ENCODE assay signal across 10 cellular contexts in genomic region chr12:51907864-51908425, GRCh38. TPM values are rescaled to one million over a fixed set of nuclear protein-coding genes. Genes with fewer than 3 reads are reported as not detected.
DNase-seq lines count a peak whose midpoint lies in the region; ATAC-seq and TF ChIP-seq lines count a peak whose summit lies in the region.
"Had no signal": no experiment of that assay in that cellular context is flagged by ENCODE, and none has a peak within 500 bp of the region (broad histone marks: within the 10 kb centered on the region; RNA-seq: fewer than 3 reads in every experiment).

No MANE protein-coding gene starts in this region.

- H3K27ac Mint-ChIP-seq in T-helper 17 cell = no peak overlapping the region
- H3K27ac Mint-ChIP-seq in activated CD4-positive, alpha-beta T cell treated with anti-CD3 and anti-CD28 coated beads for 36 hours = no peak overlapping the region
- H3K27ac Mint-ChIP-seq: mesothelial cell of epicardium had no signal

- H3K4me3 Mint-ChIP-seq in T-helper 17 cell = peak overlapping the region; percentile 21
- H3K4me3 Mint-ChIP-seq in activated CD4-positive, alpha-beta T cell treated with anti-CD3 and anti-CD28 coated beads for 36 hours = no peak overlapping the region
- H3K4me3 Mint-ChIP-seq: mesothelial cell of epicardium had no signal

- H3K27ac ChIP-seq in mesodermal cell (ENCODE audit: low read depth, low read length, severe bottlenecking) (no peak overlapping the region), temporal lobe (ENCODE audit: low read depth, low read length) (peak overlapping the region; percentile 64)

- H3K27me3 Mint-ChIP-seq in T-helper 17 cell = peaks cover 44% of the 10 kb centered on the region
- H3K27me3 Mint-ChIP-seq in activated CD4-positive, alpha-beta T cell treated with anti-CD3 and anti-CD28 coated beads for 36 hours = peaks cover 20% of the 10 kb centered on the region

- H3K36me3 Mint-ChIP-seq in T-helper 17 cell (ENCODE audit: low read depth) = peaks cover 4% of the 10 kb centered on the region
- H3K36me3 Mint-ChIP-seq in activated CD4-positive, alpha-beta T cell treated with anti-CD3 and anti-CD28 coated beads for 36 hours (ENCODE audit: low read depth) = no peaks in the 10 kb centered on the region
- H3K36me3 Mint-ChIP-seq: mesothelial cell of epicardium had no signal

- H3K4me3 ChIP-seq in epithelial cell of proximal tubule (ENCODE audit: low read depth, low read length) (peak overlapping the region; percentile 48), mesodermal cell (ENCODE audit: extremely low read depth, insufficient read depth, low read length, poor library complexity, severe bottlenecking) (peak overlapping the region; percentile 42)

- H3K9me3 ChIP-seq in T-helper 17 cell (ENCODE audit: control insufficient read depth, low read length, poor library complexity, severe bottlenecking) = no peaks in the 10 kb centered on the region
- H3K9me3 ChIP-seq in mesodermal cell (ENCODE audit: control insufficient read depth, low read length) = no peaks in the 10 kb centered on the region

- POLR2A ChIA-PET in activated CD4-positive, alpha-beta T cell treated with anti-CD3 and anti-CD28 coated beads for 36 hours (lab: Charles Lee) = no interaction called here

- H3K36me3 ChIP-seq in mesodermal cell (ENCODE audit: control insufficient read depth, insufficient read depth, low read length) = no peaks in the 10 kb centered on the region

- ATAC-seq in T-helper 17 cell = no peak
- ATAC-seq in GM18511 (IDR thresholded peaks at IDR 0.05; ENCODE audit: unreplicated experiment) = no peak
- no peak for ATAC-seq in activated CD4-positive, alpha-beta T cell treated with anti-CD3 and anti-CD28 coated beads for 36 hours

- H3K4me1 ChIP-seq in mesodermal cell (ENCODE audit: control insufficient read depth, insufficient read depth, low read length, poor library complexity, severe bottlenecking) = peaks cover 55% of the 10 kb centered on the region

- no peak for TF ChIP-seq CTCF in epithelial cell of proximal tubule (conservative IDR thresholded peaks at IDR 0.05; ENCODE audit: low read depth, low read length)

- DNase-seq in T-helper 17 cell = no peak
- no peak for DNase-seq in epithelial cell of proximal tubule (ENCODE audit: low read depth)
- no peak for DNase-seq in OCI-M1 (lab: John Stamatoyannopoulos, UW)
- DNase-seq in midbrain (lab: John Stamatoyannopoulos, UW) = no peak
- no peak for DNase-seq in activated CD4-positive, alpha-beta T cell treated with anti-CD3 and anti-CD28 coated beads for 36 hours

- peaks cover 2% of the 10 kb centered on the region for H3K4me1 Mint-ChIP-seq in T-helper 17 cell
- H3K4me1 Mint-ChIP-seq in activated CD4-positive, alpha-beta T cell treated with anti-CD3 and anti-CD28 coated beads for 36 hours = no peaks in the 10 kb centered on the region

- CTCF ChIA-PET in activated CD4-positive, alpha-beta T cell treated with anti-CD3 and anti-CD28 coated beads for 36 hours (lab: Charles Lee) = no interaction called here

- intact Hi-C loops in activated CD4-positive, alpha-beta T cell treated with anti-CD3 and anti-CD28 coated beads for 36 hours (cut with DNase I, micrococcal nuclease) = no loop called here

- H3K9me3 Mint-ChIP-seq in activated CD4-positive, alpha-beta T cell treated with anti-CD3 and anti-CD28 coated beads for 36 hours (ENCODE audit: low read depth) = no peaks in the 10 kb centered on the region
- H3K9me3 Mint-ChIP-seq: mesothelial cell of epicardium had no signal

- 80 to 86% methylated on average over 5 to 7 of the region's 7 CpGs for WGBS in mesodermal cell (ENCODE audit: insufficient coverage in 2 of 2), 2 experiments

RNA-seq across cellular contexts. Expression of gene ACVRL1, which starts 0.6 kb away (rescaled TPM):
- total RNA-seq in T-helper 17 cell (not detected), epithelial cell of proximal tubule (2.4 and 3.6 TPM in 2 replicates), temporal lobe (7.9 TPM)
- 40.5 TPM for polyA plus RNA-seq in mesodermal cell (2013, experiment 1 of 2)
- 31.3 TPM for polyA plus RNA-seq in mesodermal cell (2013, experiment 2 of 2)
- not detected for total RNA-seq in activated CD4-positive, alpha-beta T cell treated with anti-CD3 and anti-CD28 coated beads for 36 hours
- total RNA-seq: mesothelial cell of epicardium, SK-MEL-5 had no signal

RNA-seq across cellular contexts. Expression of gene ANKRD33, which starts 20.0 kb away (rescaled TPM):
- not detected for total RNA-seq in T-helper 17 cell
- total RNA-seq in epithelial cell of proximal tubule = not detected in 2 replicates
- polyA plus RNA-seq in mesodermal cell (2013, experiment 1 of 2) = 0.33 TPM
- polyA plus RNA-seq in mesodermal cell (2013, experiment 2 of 2) = 0.86 TPM
- total RNA-seq in temporal lobe = not detected
- total RNA-seq in activated CD4-positive, alpha-beta T cell treated with anti-CD3 and anti-CD28 coated beads for 36 hours = not detected
- total RNA-seq: SK-MEL-5 had no signal

RNA-seq across cellular contexts. Expression of gene ACVR1B, which starts 43.6 kb away (rescaled TPM):
- total RNA-seq in T-helper 17 cell (1 to 10 TPM; 6.5 to 8.7 TPM), epithelial cell of proximal tubule (14.0 and 23.4 TPM in 2 replicates), temporal lobe (43.3 TPM)
- 20.4 TPM for polyA plus RNA-seq in mesodermal cell (2013, experiment 1 of 2)
- 18.7 TPM for polyA plus RNA-seq in mesodermal cell (2013, experiment 2 of 2)
- total RNA-seq in activated CD4-positive, alpha-beta T cell treated with anti-CD3 and anti-CD28 coated beads for 36 hours = 10 to 100 TPM; 10.1 to 12.7 TPM

RNA-seq across cellular contexts. Expression of gene FIGNL2, which starts 59.4 kb away (rescaled TPM):
- total RNA-seq in T-helper 17 cell (under 1 TPM; 0.42 to 0.76 TPM), epithelial cell of proximal tubule (0.29 and 3.7 TPM in 2 replicates), temporal lobe (0.25 TPM)
- 25.1 TPM for polyA plus RNA-seq in mesodermal cell (2013, experiment 1 of 2)
- 23.3 TPM for polyA plus RNA-seq in mesodermal cell (2013, experiment 2 of 2)
- total RNA-seq in activated CD4-positive, alpha-beta T cell treated with anti-CD3 and anti-CD28 coated beads for 36 hours = under 1 TPM; 0.19 to 0.27 TPM
